17 cellular contexts compared by ENCODE assay signal in the genomic region with DNA sequence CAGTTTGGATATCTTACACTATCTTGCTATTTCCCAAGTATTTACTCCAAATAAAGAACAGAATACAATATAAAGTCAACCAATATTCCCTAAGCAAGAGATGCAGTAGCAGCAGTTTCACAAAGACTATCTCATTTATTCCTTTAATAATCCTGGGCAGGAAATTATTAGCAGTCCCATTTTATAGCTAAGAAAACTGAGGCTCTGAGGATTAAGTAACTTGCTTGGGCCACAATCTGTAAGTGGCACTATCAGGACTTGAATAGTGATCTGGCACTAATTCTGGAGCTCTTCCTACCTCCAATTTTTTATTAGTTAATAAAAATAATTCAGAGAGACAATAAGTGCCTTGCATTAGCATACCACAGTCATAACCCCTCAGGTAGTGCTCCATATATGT.
A peak's percentile ranks its signal among the peaks of the same experiment; 100 is the strongest.
DNase-seq lines count a peak whose midpoint lies in the region; ATAC-seq and TF ChIP-seq lines count a peak whose summit lies in the region.
"Had no signal": no experiment of that assay in that cellular context is flagged by ENCODE, and none has a peak within 500 bp of the region (broad histone marks: within the 10 kb centered on the region; RNA-seq: fewer than 3 reads in every experiment).

No MANE protein-coding gene starts in this region.

- H3K36me3 ChIP-seq in hepatocyte (replicated peaks; ENCODE audit: insufficient read depth, low read depth) (no peaks in the 10 kb centered on the region), tibial artery (no peaks in the 10 kb centered on the region)
- H3K36me3 ChIP-seq: BLaER1 treated with 17β-estradiol and CSF1 and Interleukin-3, amounts not matched to agents 10 nM and 100 nM had no signal

- H3K27me3 ChIP-seq in hepatocyte = no peaks in the 10 kb centered on the region
- no peaks in the 10 kb centered on the region for H3K27me3 ChIP-seq in tibial artery

- H3K4me1 ChIP-seq in hepatocyte (ENCODE audit: insufficient read depth) = peaks cover 25% of the 10 kb centered on the region
- peaks cover 0 to 54% (median 32%) of the 10 kb centered on the region in 4 donors for H3K4me1 ChIP-seq in tibial artery

- no peaks in the 10 kb centered on the region for H3K27me3 Mint-ChIP-seq in chondrocyte (ENCODE audit: low read depth)
- peaks cover 42% of the 10 kb centered on the region for H3K27me3 Mint-ChIP-seq in activated T-cell treated with anti-CD3 and anti-CD28 coated beads, Interleukin-2, amount 50 U/mL, for 4 hours (ENCODE audit: low read depth)

- H3K36me3 Mint-ChIP-seq in chondrocyte (ENCODE audit: low read depth) = no peaks in the 10 kb centered on the region
- no peaks in the 10 kb centered on the region for H3K36me3 Mint-ChIP-seq in activated T-cell treated with anti-CD3 and anti-CD28 coated beads, Interleukin-2, amount 50 U/mL, for 4 hours (ENCODE audit: insufficient read depth)
- H3K36me3 Mint-ChIP-seq: CD4-positive, CD25-positive, alpha-beta regulatory T cell; CD8-positive, alpha-beta memory T cell had no signal

- peak overlapping the region; percentile 11 for H3K27ac Mint-ChIP-seq in chondrocyte (ENCODE audit: unreplicated experiment)
- H3K27ac Mint-ChIP-seq: B cell; CD4-positive, CD25-positive, alpha-beta regulatory T cell; CD8-positive, alpha-beta memory T cell; HFFc6; IgD-negative memory B cell had no signal

- no peaks in the 10 kb centered on the region for H3K9me3 ChIP-seq in hepatocyte (ENCODE audit: low read depth)
- H3K9me3 ChIP-seq in tibial artery = no peaks in the 10 kb centered on the region

- H3K4me3 ChIP-seq in hepatocyte (no peak overlapping the region), tibial artery (no peak overlapping the region)
- H3K4me3 ChIP-seq: BLaER1 treated with 17β-estradiol and CSF1 and Interleukin-3, amounts not matched to agents 10 nM and 100 nM had no signal

- peaks cover 53% of the 10 kb centered on the region for H3K4me1 Mint-ChIP-seq in chondrocyte (ENCODE audit: low read depth)
- no peaks in the 10 kb centered on the region for H3K4me1 Mint-ChIP-seq in activated T-cell treated with anti-CD3 and anti-CD28 coated beads, Interleukin-2, amount 50 U/mL, for 4 hours (ENCODE audit: low read depth)
- H3K4me1 Mint-ChIP-seq: B cell; CD4-positive, CD25-positive, alpha-beta regulatory T cell had no signal

- no peaks in the 10 kb centered on the region for H3K79me2 ChIP-seq in hepatocyte

- H3K4me3 Mint-ChIP-seq in chondrocyte (ENCODE audit: unreplicated experiment) = no peak overlapping the region
- no peak overlapping the region for H3K4me3 Mint-ChIP-seq in activated T-cell treated with anti-CD3 and anti-CD28 coated beads, Interleukin-2, amount 50 U/mL, for 4 hours
- H3K4me3 Mint-ChIP-seq: B cell; CD4-positive, CD25-positive, alpha-beta regulatory T cell; CD8-positive, alpha-beta memory T cell; HFFc6 had no signal

- H2AFZ ChIP-seq in hepatocyte = no peak overlapping the region

- ATAC-seq in HG02885 (IDR thresholded peaks at IDR 0.05; ENCODE audit: poor library complexity, unreplicated experiment) = no peak
- no peak for ATAC-seq in activated T-cell treated with anti-CD3 and anti-CD28 coated beads, Interleukin-2, amount 50 U/mL, for 4 hours
- ATAC-seq: HCT116 had no signal

- no peaks in the 10 kb centered on the region for H3K9me2 ChIP-seq in hepatocyte (replicated peaks; ENCODE audit: insufficient read depth)

- H3K27ac ChIP-seq in VCaP = peak overlapping the region; percentile 99
- peak overlapping the region; percentile 97 for H3K27ac ChIP-seq in hepatocyte
- H3K27ac ChIP-seq in tibial artery = peak overlapping the region; percentile 86 to 89
- H3K27ac ChIP-seq: BLaER1 treated with 17β-estradiol and CSF1 and Interleukin-3, amounts not matched to agents 10 nM and 100 nM had no signal

- no peaks in the 10 kb centered on the region for H4K20me1 ChIP-seq in hepatocyte (ENCODE audit: insufficient read depth, poor library complexity, severe bottlenecking)
- H4K20me1 ChIP-seq: BLaER1 treated with 17β-estradiol and CSF1 and Interleukin-3, amounts not matched to agents 10 nM and 100 nM had no signal

- DNase-seq in chondrocyte (ENCODE audit: low spot score) = no peak
- no peak for DNase-seq in hepatocyte (ENCODE audit: low spot score)
- no peak for DNase-seq in tibial artery
- DNase-seq in activated T-cell treated with anti-CD3 and anti-CD28 coated beads, Interleukin-2, amount 50 U/mL, for 48 hours = no peak
- no peak for DNase-seq in activated T-cell treated with anti-CD3 and anti-CD28 coated beads, Interleukin-2, amount 50 U/mL, for 4 hours
- DNase-seq: CD4-positive, CD25-positive, alpha-beta regulatory T cell; CD8-positive, alpha-beta memory T cell; COR-L47; GOT3; H7; HFFc6 had no signal

- TF ChIP-seq CTCF in VCaP (conservative IDR thresholded peaks at IDR 0.05) (no peak), chondrocyte (IDR thresholded peaks at IDR 0.05) (no peak), hepatocyte (IDR thresholded peaks at IDR 0.05; ENCODE audit: poor library complexity) (no peak), tibial artery (IDR thresholded peaks at IDR 0.05) (no peak)

- peaks cover 4% of the 10 kb centered on the region for H3K9me3 Mint-ChIP-seq in chondrocyte (ENCODE audit: low read depth)
- peaks cover 7% of the 10 kb centered on the region for H3K9me3 Mint-ChIP-seq in activated T-cell treated with anti-CD3 and anti-CD28 coated beads, Interleukin-2, amount 50 U/mL, for 4 hours

- H3K4me2 ChIP-seq in hepatocyte = no peak overlapping the region
- H3K4me2 ChIP-seq: BLaER1 treated with 17β-estradiol and CSF1 and Interleukin-3, amounts not matched to agents 10 nM and 100 nM had no signal

- intact Hi-C loops in tibial artery (cut with DNase I; ENCODE audit: low total_unique reads) = loop anchor here (10.0 kb wide), 1 partner anchor 1492 kb away; a partner anchor contains a TSS
